Comparison of ENCODE assay signal across 15 cellular contexts in genomic region chr6:83467620-83468036, GRCh38. TPM values are rescaled to one million over a fixed set of nuclear protein-coding genes. Genes with fewer than 3 reads are reported as not detected.
DNase-seq lines count a peak whose midpoint lies in the region; ATAC-seq, FAIRE-seq and TF ChIP-seq lines count a peak whose summit lies in the region.
"Had no signal": no experiment of that assay in that cellular context is flagged by ENCODE, and none has a peak within 500 bp of the region (broad histone marks: within the 10 kb centered on the region; RNA-seq: fewer than 3 reads in every experiment).

No MANE protein-coding gene starts in this region.

- H3K9me3 ChIP-seq in PC-3 (ENCODE audit: low read length): no peaks in the 10 kb centered on the region
- H3K9me3 ChIP-seq: BE2C had no signal

- H3K9ac ChIP-seq in PC-3 (ENCODE audit: low read length): no peak overlapping the region

- no peaks in the 10 kb centered on the region for H3K36me3 ChIP-seq in PC-3 (ENCODE audit: low read depth, low read length)
- H3K36me3 ChIP-seq: BE2C had no signal

- peaks cover 25% of the 10 kb centered on the region for H3K4me1 ChIP-seq in PC-3 (ENCODE audit: insufficient read depth, low read length)
- H3K4me1 ChIP-seq: BE2C had no signal

- no peak overlapping the region for H2AFZ ChIP-seq in PC-3 (ENCODE audit: low read length)

- ATAC-seq in left cardiac atrium (peak; percentile 58 to 81), sciatic nerve (peak; percentile 76), PC-3 (no peak), HG03135 (IDR thresholded peaks at IDR 0.05; ENCODE audit: unreplicated experiment) (no peak), HG03095 (IDR thresholded peaks at IDR 0.05; ENCODE audit: unreplicated experiment) (no peak)
- ATAC-seq: SK-N-SH treated with all-trans-retinoic acid at 6 μM for 48 hours had no signal

- no TSS peak for BruUV-seq in PC-3 (replicated peaks; lab: Mats Ljungman, UMichigan)

- H3K4me2 ChIP-seq in PC-3 (ENCODE audit: low read length): no peak overlapping the region

- H3K27ac ChIP-seq in HL-60 (replicated peaks) (peak overlapping the region; percentile 66), PC-3 (ENCODE audit: low read length) (no peak overlapping the region)

- TF ChIP-seq CTCF in HL-60 (IDR thresholded peaks at IDR 0.05; ENCODE audit: insufficient read depth, low read length) (no peak), PC-3 (conservative IDR thresholded peaks at IDR 0.05; ENCODE audit: low read depth, low read length) (no peak)

- POLR2A ChIA-PET in PC-3 (lab: Charles Lee; ENCODE audit: unreplicated experiment): no interaction called here

- peak; percentile 88 to 96 for DNase-seq in HL-60 (ENCODE audit: low read depth in 1 of 2, low spot score in 1 of 2)
- DNase-seq in SKM-1 treated with dmso at 0.1 percent for 144 hours (lab: John Stamatoyannopoulos, UW; ENCODE audit: unreplicated experiment): peak; percentile 88
- DNase-seq in left cardiac atrium: peak; percentile 33
- peak; percentile 63 for DNase-seq in sciatic nerve (ENCODE audit: low spot score)
- no peak for DNase-seq in PC-3
- no peak for DNase-seq in urothelium cell line (ENCODE audit: low spot score)
- DNase-seq: activated T-cell treated with anti-CD3 and anti-CD28 coated beads, Interleukin-2, amount 50 U/mL, for 24 hours; BE2C; EL; NCI-H187; stimulated activated naive CD4-positive, alpha-beta T cell had no signal

- CTCF ChIA-PET in PC-3 (lab: Charles Lee): no interaction called here

- no peaks in the 10 kb centered on the region for H4K20me1 ChIP-seq in PC-3 (ENCODE audit: low read length)

- no peaks in the 10 kb centered on the region for H3K27me3 ChIP-seq in HL-60 (ENCODE audit: insufficient read depth, poor library complexity, severe bottlenecking)
- no peaks in the 10 kb centered on the region for H3K27me3 ChIP-seq in PC-3 (ENCODE audit: low read length)
- H3K27me3 ChIP-seq: BE2C had no signal

- FAIRE-seq in urothelium cell line (lab: Jason Lieb, UNC): no peak
- FAIRE-seq: colon had no signal

- peaks cover 6% of the 10 kb centered on the region for H3F3A ChIP-seq in PC-3 (ENCODE audit: low read length, unreplicated experiment)

- no peaks in the 10 kb centered on the region for H3K79me2 ChIP-seq in PC-3 (ENCODE audit: low read length)

- H3K4me3 ChIP-seq in HL-60 (replicated peaks; ENCODE audit: insufficient read depth, low read length) (no peak overlapping the region), PC-3 (ENCODE audit: low read length) (no peak overlapping the region)

- intact Hi-C loops in left cardiac atrium (cut with DNase I) (no loop called here), sciatic nerve (cut with DNase I) (no loop called here), PC-3 (cut with micrococcal nuclease) (no loop called here)

- no peaks in the 10 kb centered on the region for H3K9me2 ChIP-seq in PC-3 (replicated peaks; ENCODE audit: low read length)

RNA-seq across cellular contexts. Expression of gene ME1, which starts 36.8 kb away (rescaled TPM):
- total RNA-seq in left cardiac atrium: 10 to 100 TPM; 23.4 to 34.8 TPM
- 30.5 TPM for total RNA-seq in sciatic nerve
- 22.3 and 28.0 TPM in 2 replicates for total RNA-seq in PC-3 (2014; rRNA removed)

RNA-seq across cellular contexts. Expression of gene PRSS35, which starts 44.7 kb away (rescaled TPM):
- 1 to 10 TPM in 1 of 2 donors, under 1 TPM in 1; 0.94 to 2.5 TPM for total RNA-seq in left cardiac atrium
- 3.2 TPM for total RNA-seq in sciatic nerve
- 1.7 and 3.2 TPM in 2 replicates for total RNA-seq in PC-3 (2014; rRNA removed)

Comparison
In these comparisons a context has a peak if more than half of its experiments do, and no peak if none do; other contexts are left out.
1. DNase-seq: peak in HL-60 (2 of 2), SKM-1 treated with dmso at 0.1 percent for 144 hours (single experiment), left cardiac atrium (single experiment) and sciatic nerve (single experiment); none in PC-3 (single experiment) and urothelium cell line (single experiment).
2. ATAC-seq: peak in left cardiac atrium (2 of 2) and sciatic nerve (single experiment); none in PC-3 (single experiment), HG03135 (single experiment) and HG03095 (single experiment).